ENCODE assay signal across 13 cellular contexts in genomic region chr2:144261966-144262365, GRCh38.
"Had no signal": no experiment of that assay in that cellular context is flagged by ENCODE, and none has a peak within 500 bp of the region (broad histone marks: within the 10 kb centered on the region; RNA-seq: fewer than 3 reads in every experiment).

No MANE protein-coding gene starts in this region.

- ATAC-seq: left cardiac atrium, lower lobe of right lung had no signal

- H3K27ac ChIP-seq: colonic mucosa, lower lobe of right lung, right atrium auricular region, skin epidermis had no signal

- DNase-seq: activated CD4-positive, CD25-positive, alpha-beta regulatory T cell treated with anti-CD3 and anti-CD28 coated beads, Interleukin-2, amount 50 U/mL, for 72 hours; activated naive CD4-positive, alpha-beta T cell; amniotic stem cell; caudate nucleus; colonic mucosa; left cardiac atrium; lower lobe of right lung; stimulated activated CD4-positive, alpha-beta T cell treated with anti-CD3 and anti-CD28 coated beads, Interleukin-15, amount 100 ng/mL, for 24 hours; stimulated activated CD4-positive, alpha-beta T cell treated with anti-CD3 and anti-CD28 coated beads, Interleukin-4, amount 100 ng/mL, for 24 hours; T-helper 9 cell had no signal

- H3K27ac Mint-ChIP-seq: progenitor cell of endocrine pancreas had no signal

- H3K36me3 ChIP-seq: colonic mucosa, lower lobe of right lung, right atrium auricular region had no signal

- H3K4me3 ChIP-seq: colonic mucosa, lower lobe of right lung, right atrium auricular region, skin epidermis had no signal

- H3K9me3 ChIP-seq: colonic mucosa had no signal

- H3K27me3 Mint-ChIP-seq: progenitor cell of endocrine pancreas had no signal

- H3K27me3 ChIP-seq: colonic mucosa, right atrium auricular region had no signal
